Comparison of ENCODE assay signal across 8 cellular contexts in genomic region chr16:66947302-66948033, GRCh38.
A peak's percentile ranks its signal among the peaks of the same experiment; 100 is the strongest.
DNase-seq lines count a peak whose midpoint lies in the region; ATAC-seq and TF ChIP-seq lines count a peak whose summit lies in the region.

No MANE protein-coding gene starts in this region.

- peak; percentile 89 for TF ChIP-seq CTCF in choroid plexus epithelial cell (conservative IDR thresholded peaks at IDR 0.05; ENCODE audit: low read depth, low read length)

- peak; percentile 69 for ATAC-seq in HG03108 (IDR thresholded peaks at IDR 0.05; ENCODE audit: unreplicated experiment)

- DNase-seq in NCI-H1436 (lab: John Stamatoyannopoulos, UW) (peak; percentile 78), NCI-H1436 treated with DMSO at 0.1 percent for 48 hours (lab: John Stamatoyannopoulos, UW) (no peak), NCI-H446 (lab: John Stamatoyannopoulos, UW) (peak; percentile 45 to 73), choroid plexus epithelial cell (ENCODE audit: low read depth) (peak; percentile 88), left kidney (ENCODE audit: low read depth, low spot score) (peak; percentile 93)
- DNase-seq in activated CD4-positive, alpha-beta T cell treated with anti-CD3 and anti-CD28 coated beads for 24 hours (ENCODE audit: low read depth in 2 of 2) = peak; percentile 75 to 84
- peak; percentile 83 for DNase-seq in stimulated activated CD4-positive, alpha-beta T cell treated with anti-CD3 and anti-CD28 coated beads, Interleukin-1b, Interleukin-23, amount 100 ng/mL, for 48 hours

- H3K4me3 ChIP-seq in choroid plexus epithelial cell (ENCODE audit: low read depth, low read length) = peak overlapping the region; percentile 61
